8 cellular contexts compared by ENCODE assay signal in genomic region chr12:104201238-104202001, GRCh38. TPM values are rescaled to one million over a fixed set of nuclear protein-coding genes. Genes with fewer than 3 reads are reported as not detected.
DNase-seq lines count a peak whose midpoint lies in the region; ATAC-seq, FAIRE-seq and TF ChIP-seq lines count a peak whose summit lies in the region.

No MANE protein-coding gene starts in this region.

- peak; percentile 74 for DNase-seq in DMS 273 (lab: John Stamatoyannopoulos, UW; ENCODE audit: unreplicated experiment)
- DNase-seq in HTR-8/SVneo (ENCODE audit: insufficient read length, low spot score): peak; percentile 67
- DNase-seq in activated T-cell treated with anti-CD3 and anti-CD28 coated beads, Interleukin-2, amount 50 U/mL, for 1 hour: peak; percentile 44
- DNase-seq in fibroblast of the aortic adventitia (ENCODE audit: low read depth): peak; percentile 81
- peak; percentile 62 for DNase-seq in neuronal stem cell (ENCODE audit: low spot score)

- H3K4ac ChIP-seq in neuronal stem cell (ENCODE audit: low read length): no peak overlapping the region

- no CpG with 5 or more reads among the region's 3 CpGs for WGBS in neuronal stem cell (ENCODE audit: extremely low coverage in 2 of 2, insufficient read length in 2 of 2, insufficient replicate concordance in 1 of 2), 2 donors

- H3K9me3 ChIP-seq in OCI-LY3 (ENCODE audit: insufficient read depth, low read length): peaks cover 6% of the 10 kb centered on the region; the same call in 1 of the 2 replicates
- H3K9me3 ChIP-seq in neuronal stem cell (replicated peaks in 1 of 2; ENCODE audit: control insufficient read depth in 2 of 2, insufficient read depth in 1 of 2, low read depth in 1 of 2, low read length in 2 of 2): peaks cover 0 to 5% of the 10 kb centered on the region in 2 donors

- no peak overlapping the region for H4K91ac ChIP-seq in neuronal stem cell (ENCODE audit: low read depth, low read length, poor library complexity)

- H3K27me3 ChIP-seq in OCI-LY3 (ENCODE audit: low read depth, low read length) (0 out of 2 replicates have a peak, but pooled peaks cover 1% of the 10 kb centered on the region), neuronal stem cell (ENCODE audit: control insufficient read depth in 3 of 3, insufficient read depth in 3 of 3, low read depth in 1 of 3, low read length in 3 of 3) (peaks cover 0 to 4% (median 0%) of the 10 kb centered on the region in 3 experiments)

- peak; percentile 83 for FAIRE-seq in HTR-8/SVneo (lab: Jason Lieb, UNC)

- H3K4me3 ChIP-seq in OCI-LY3 (ENCODE audit: low read length): peak overlapping the region; percentile 30; the same call in 1 of the 2 replicates
- H3K4me3 ChIP-seq in fibroblast of the aortic adventitia (ENCODE audit: low read depth, low read length): no peak overlapping the region
- no peak overlapping the region for H3K4me3 ChIP-seq in neuronal stem cell (ENCODE audit: low read length in 2 of 2)

- H2BK5ac ChIP-seq in neuronal stem cell (ENCODE audit: low read length): no peak overlapping the region

- no peak overlapping the region for H3K18ac ChIP-seq in neuronal stem cell (ENCODE audit: low read length)

- H3K9ac ChIP-seq in OCI-LY3 (ENCODE audit: low read length) (no peak overlapping the region), neuronal stem cell (ENCODE audit: low read depth, low read length, poor library complexity) (no peak overlapping the region)

- peaks cover 2% of the 10 kb centered on the region for H3K79me1 ChIP-seq in neuronal stem cell (ENCODE audit: low read depth, low read length)

- H2BK15ac ChIP-seq in neuronal stem cell (ENCODE audit: low read length): no peak overlapping the region

- no peaks in the 10 kb centered on the region for H4K20me1 ChIP-seq in OCI-LY3 (ENCODE audit: insufficient read depth, low read length)

- H3K23ac ChIP-seq in neuronal stem cell (ENCODE audit: low read depth, low read length, poor library complexity): no peak overlapping the region

- no peak overlapping the region for H2AK5ac ChIP-seq in neuronal stem cell (ENCODE audit: low read depth, low read length)

- no peak overlapping the region for H3K14ac ChIP-seq in neuronal stem cell (ENCODE audit: low read length)

- H3K4me1 ChIP-seq in OCI-LY3 (ENCODE audit: low read length) (peaks cover 5% of the 10 kb centered on the region), neuronal stem cell (ENCODE audit: control insufficient read depth in 2 of 2, insufficient read depth in 1 of 2, low read depth in 1 of 2, low read length in 2 of 2) (no peaks in the 10 kb centered on the region)

- no peak overlapping the region for H4K8ac ChIP-seq in neuronal stem cell (ENCODE audit: low read depth, low read length)

- H3K36me3 ChIP-seq in OCI-LY3 (replicated peaks; ENCODE audit: low read depth, low read length): no peaks in the 10 kb centered on the region
- H3K36me3 ChIP-seq in neuronal stem cell (replicated peaks in 1 of 2; ENCODE audit: control insufficient read depth in 2 of 2, insufficient read depth in 2 of 2, low read length in 2 of 2): no peaks in the 10 kb centered on the region

- H2BK12ac ChIP-seq in neuronal stem cell (ENCODE audit: low read length): no peak overlapping the region

- H2AFZ ChIP-seq in OCI-LY3 (ENCODE audit: low read depth, low read length): peak overlapping the region; percentile 83
- peak overlapping the region; percentile 17 for H2AFZ ChIP-seq in neuronal stem cell (ENCODE audit: low read length)

- H3K4me2 ChIP-seq in OCI-LY3 (ENCODE audit: low read length) (peak overlapping the region; percentile 59), neuronal stem cell (ENCODE audit: insufficient read depth, low read length, poor library complexity, severe bottlenecking) (no peak overlapping the region)

- H3K27ac ChIP-seq in OCI-LY3 (ENCODE audit: low read length) (no peak overlapping the region), neuronal stem cell (replicated peaks; ENCODE audit: low read length) (no peak overlapping the region)

- no peaks in the 10 kb centered on the region for H3K79me2 ChIP-seq in OCI-LY3 (ENCODE audit: low read length)

- TF ChIP-seq CTCF in OCI-LY3 (IDR thresholded peaks at IDR 0.05; ENCODE audit: low read depth, low read length) (peak; percentile 96), fibroblast of the aortic adventitia (IDR thresholded peaks at IDR 0.05; ENCODE audit: insufficient read depth, low read length) (peak; percentile 90)

- ATAC-seq in GM19455 (IDR thresholded peaks at IDR 0.05; ENCODE audit: unreplicated experiment): no peak
- no peak for ATAC-seq in HG03095 (IDR thresholded peaks at IDR 0.05; ENCODE audit: unreplicated experiment)

- no peak overlapping the region for H2BK120ac ChIP-seq in neuronal stem cell (ENCODE audit: low read depth, low read length)

RNA-seq across cellular contexts. Expression of gene TXNRD1, which starts 14.2 kb away (rescaled TPM):
- 350 and 651 TPM in 2 replicates for total RNA-seq in fibroblast of the aortic adventitia (ENCODE audit: low replicate concordance)
- 94.4 TPM for polyA plus RNA-seq in neuronal stem cell (2013, experiment 1 of 2)
- polyA plus RNA-seq in neuronal stem cell (2013, experiment 2 of 2): 94.9 TPM
